16 cellular contexts compared by ENCODE assay signal in genomic region chr2:102197389-102198137, GRCh38. TPM values are rescaled to one million over a fixed set of nuclear protein-coding genes. Genes with fewer than 3 reads are reported as not detected.
"Had no signal": no experiment of that assay in that cellular context is flagged by ENCODE, and none has a peak within 500 bp of the region (broad histone marks: within the 10 kb centered on the region; RNA-seq: fewer than 3 reads in every experiment).

No MANE protein-coding gene starts in this region.

- H3K4me3 Mint-ChIP-seq: activated CD4-positive, alpha-beta memory T cell treated with anti-CD3 and anti-CD28 coated beads, Interleukin-2, amount 10 ng/mL, durations not matched to agents 7 days and 5 days; naive thymus-derived CD8-positive, alpha-beta T cell had no signal

- ATAC-seq: foreskin keratinocyte; mucosa of descending colon; naive thymus-derived CD8-positive, alpha-beta T cell had no signal

- H3K27ac Mint-ChIP-seq: activated CD4-positive, alpha-beta memory T cell treated with anti-CD3 and anti-CD28 coated beads, Interleukin-2, amount 10 ng/mL, durations not matched to agents 7 days and 5 days had no signal

- H3K9me3 ChIP-seq: ascending aorta, mucosa of descending colon, right atrium auricular region, tibial artery, uterus had no signal

- H3K9me3 Mint-ChIP-seq: naive thymus-derived CD8-positive, alpha-beta T cell had no signal

- H3K4me3 ChIP-seq: ascending aorta, cardiac muscle cell, mucosa of descending colon, right atrium auricular region, tibial artery, uterus had no signal

- H3K27ac ChIP-seq: ascending aorta, cardiac muscle cell, foreskin keratinocyte, right atrium auricular region, tibial artery, uterus had no signal

- FAIRE-seq: colon, endothelial cell of umbilical vein, small intestine had no signal

- DNase-seq: activated CD4-positive, alpha-beta memory T cell treated with anti-CD3 and anti-CD28 coated beads, Interleukin-2, amount 10 ng/mL, durations not matched to agents 7 days and 5 days; activated CD4-positive, alpha-beta T cell treated with anti-CD3 and anti-CD28 coated beads for 1 hour; activated naive CD4-positive, alpha-beta T cell treated with anti-CD3 and anti-CD28 coated beads, Interleukin-2, amount 50 U/mL, for 16 hours; mucosa of descending colon; naive thymus-derived CD8-positive, alpha-beta T cell; nucleus accumbens; small intestine; T-helper 9 cell; tibial artery; uterus had no signal

- H3K27me3 ChIP-seq: ascending aorta, cardiac muscle cell, foreskin keratinocyte, right atrium auricular region, tibial artery, uterus had no signal

- H3K36me3 ChIP-seq: ascending aorta, cardiac muscle cell, right atrium auricular region, tibial artery, uterus had no signal

- H3K4me1 ChIP-seq: ascending aorta, right atrium auricular region, tibial artery, uterus had no signal

RNA-seq across cellular contexts. Expression of gene IL1RL2, which starts 10.7 kb away (rescaled TPM):
- total RNA-seq: activated CD4-positive, alpha-beta memory T cell treated with anti-CD3 and anti-CD28 coated beads, Interleukin-2, amount 10 ng/mL, durations not matched to agents 7 days and 5 days; ascending aorta; cardiac muscle cell; endothelial cell of umbilical vein; naive thymus-derived CD8-positive, alpha-beta T cell had no signal
- polyA plus RNA-seq: cardiac muscle cell; naive thymus-derived CD8-positive, alpha-beta T cell had no signal

RNA-seq across cellular contexts. Expression of gene IL1R1, which starts 55.0 kb away (rescaled TPM):
- polyA plus RNA-seq: naive thymus-derived CD8-positive, alpha-beta T cell had no signal
